In the genomic region with DNA sequence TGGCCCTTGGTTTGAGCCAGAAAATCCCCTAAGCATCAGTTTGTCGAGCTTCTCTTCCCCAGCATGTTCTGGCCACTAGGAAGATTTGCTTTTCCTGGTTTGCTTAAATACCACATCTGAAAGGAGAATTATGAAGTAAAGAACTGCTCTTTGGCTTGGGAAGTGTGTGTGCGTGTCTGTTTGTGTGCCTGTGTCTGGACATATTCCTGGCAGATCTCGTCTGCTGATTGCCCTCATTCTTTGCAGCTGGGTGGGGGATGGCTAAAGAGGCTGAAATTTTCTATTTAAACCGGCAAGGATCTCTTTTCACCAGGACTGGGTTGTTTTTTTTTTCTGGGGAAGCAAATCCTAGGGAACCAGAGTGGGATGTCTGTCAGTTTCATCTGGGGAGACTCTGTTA, we compare ENCODE assay signal across 1 cellular context.
TF ChIP-seq lines count a peak whose summit lies in the region.

No MANE protein-coding gene starts in this region.

TF ChIP-seq in GM23338, 12 proteins besides CTCF, POLR2A, EP300 and RAD21:
- TF ChIP-seq, protein P1, sequence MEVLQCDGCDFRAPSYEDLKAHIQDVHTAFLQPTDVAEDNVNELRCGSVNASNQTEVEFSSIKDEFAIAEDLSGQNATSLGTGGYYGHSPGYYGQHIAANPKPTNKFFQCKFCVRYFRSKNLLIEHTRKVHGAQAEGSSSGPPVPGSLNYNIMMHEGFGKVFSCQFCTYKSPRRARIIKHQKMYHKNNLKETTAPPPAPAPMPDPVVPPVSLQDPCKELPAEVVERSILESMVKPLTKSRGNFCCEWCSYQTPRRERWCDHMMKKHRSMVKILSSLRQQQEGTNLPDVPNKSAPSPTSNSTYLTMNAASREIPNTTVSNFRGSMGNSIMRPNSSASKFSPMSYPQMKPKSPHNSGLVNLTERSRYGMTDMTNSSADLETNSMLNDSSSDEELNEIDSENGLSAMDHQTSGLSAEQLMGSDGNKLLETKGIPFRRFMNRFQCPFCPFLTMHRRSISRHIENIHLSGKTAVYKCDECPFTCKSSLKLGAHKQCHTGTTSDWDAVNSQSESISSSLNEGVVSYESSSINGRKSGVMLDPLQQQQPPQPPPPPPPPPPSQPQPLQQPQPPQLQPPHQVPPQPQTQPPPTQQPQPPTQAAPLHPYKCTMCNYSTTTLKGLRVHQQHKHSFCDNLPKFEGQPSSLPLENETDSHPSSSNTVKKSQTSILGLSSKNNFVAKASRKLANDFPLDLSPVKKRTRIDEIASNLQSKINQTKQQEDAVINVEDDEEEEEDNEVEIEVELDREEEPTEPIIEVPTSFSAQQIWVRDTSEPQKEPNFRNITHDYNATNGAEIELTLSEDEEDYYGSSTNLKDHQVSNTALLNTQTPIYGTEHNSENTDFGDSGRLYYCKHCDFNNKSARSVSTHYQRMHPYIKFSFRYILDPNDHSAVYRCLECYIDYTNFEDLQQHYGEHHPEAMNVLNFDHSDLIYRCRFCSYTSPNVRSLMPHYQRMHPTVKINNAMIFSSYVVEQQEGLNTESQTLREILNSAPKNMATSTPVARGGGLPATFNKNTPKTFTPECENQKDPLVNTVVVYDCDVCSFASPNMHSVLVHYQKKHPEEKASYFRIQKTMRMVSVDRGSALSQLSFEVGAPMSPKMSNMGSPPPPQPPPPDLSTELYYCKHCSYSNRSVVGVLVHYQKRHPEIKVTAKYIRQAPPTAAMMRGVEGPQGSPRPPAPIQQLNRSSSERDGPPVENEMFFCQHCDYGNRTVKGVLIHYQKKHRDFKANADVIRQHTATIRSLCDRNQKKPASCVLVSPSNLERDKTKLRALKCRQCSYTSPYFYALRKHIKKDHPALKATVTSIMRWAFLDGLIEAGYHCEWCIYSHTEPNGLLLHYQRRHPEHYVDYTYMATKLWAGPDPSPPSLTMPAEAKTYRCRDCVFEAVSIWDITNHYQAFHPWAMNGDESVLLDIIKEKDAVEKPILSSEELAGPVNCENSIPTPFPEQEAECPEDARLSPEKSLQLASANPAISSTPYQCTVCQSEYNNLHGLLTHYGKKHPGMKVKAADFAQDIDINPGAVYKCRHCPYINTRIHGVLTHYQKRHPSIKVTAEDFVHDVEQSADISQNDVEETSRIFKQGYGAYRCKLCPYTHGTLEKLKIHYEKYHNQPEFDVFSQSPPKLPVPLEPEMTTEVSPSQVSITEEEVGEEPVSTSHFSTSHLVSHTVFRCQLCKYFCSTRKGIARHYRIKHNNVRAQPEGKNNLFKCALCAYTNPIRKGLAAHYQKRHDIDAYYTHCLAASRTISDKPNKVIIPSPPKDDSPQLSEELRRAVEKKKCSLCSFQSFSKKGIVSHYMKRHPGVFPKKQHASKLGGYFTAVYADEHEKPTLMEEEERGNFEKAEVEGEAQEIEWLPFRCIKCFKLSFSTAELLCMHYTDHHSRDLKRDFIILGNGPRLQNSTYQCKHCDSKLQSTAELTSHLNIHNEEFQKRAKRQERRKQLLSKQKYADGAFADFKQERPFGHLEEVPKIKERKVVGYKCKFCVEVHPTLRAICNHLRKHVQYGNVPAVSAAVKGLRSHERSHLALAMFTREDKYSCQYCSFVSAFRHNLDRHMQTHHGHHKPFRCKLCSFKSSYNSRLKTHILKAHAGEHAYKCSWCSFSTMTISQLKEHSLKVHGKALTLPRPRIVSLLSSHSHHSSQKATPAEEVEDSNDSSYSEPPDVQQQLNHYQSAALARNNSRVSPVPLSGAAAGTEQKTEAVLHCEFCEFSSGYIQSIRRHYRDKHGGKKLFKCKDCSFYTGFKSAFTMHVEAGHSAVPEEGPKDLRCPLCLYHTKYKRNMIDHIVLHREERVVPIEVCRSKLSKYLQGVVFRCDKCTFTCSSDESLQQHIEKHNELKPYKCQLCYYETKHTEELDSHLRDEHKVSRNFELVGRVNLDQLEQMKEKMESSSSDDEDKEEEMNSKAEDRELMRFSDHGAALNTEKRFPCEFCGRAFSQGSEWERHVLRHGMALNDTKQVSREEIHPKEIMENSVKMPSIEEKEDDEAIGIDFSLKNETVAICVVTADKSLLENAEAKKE (CRISPR knock-in tag; IDR thresholded peaks at IDR 0.05), result no peak
- TF ChIP-seq, protein P2, sequence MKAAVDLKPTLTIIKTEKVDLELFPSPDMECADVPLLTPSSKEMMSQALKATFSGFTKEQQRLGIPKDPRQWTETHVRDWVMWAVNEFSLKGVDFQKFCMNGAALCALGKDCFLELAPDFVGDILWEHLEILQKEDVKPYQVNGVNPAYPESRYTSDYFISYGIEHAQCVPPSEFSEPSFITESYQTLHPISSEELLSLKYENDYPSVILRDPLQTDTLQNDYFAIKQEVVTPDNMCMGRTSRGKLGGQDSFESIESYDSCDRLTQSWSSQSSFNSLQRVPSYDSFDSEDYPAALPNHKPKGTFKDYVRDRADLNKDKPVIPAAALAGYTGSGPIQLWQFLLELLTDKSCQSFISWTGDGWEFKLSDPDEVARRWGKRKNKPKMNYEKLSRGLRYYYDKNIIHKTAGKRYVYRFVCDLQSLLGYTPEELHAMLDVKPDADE (IDR thresholded peaks at IDR 0.05), result no peak
- TF ChIP-seq ZNF331 (CRISPR knock-in tag; IDR thresholded peaks at IDR 0.05; ENCODE audit: low read depth) (no peak), POLR2AphosphoS5 (IDR thresholded peaks at IDR 0.05; ENCODE audit: low read depth) (no peak), ZNF114 (CRISPR knock-in tag; IDR thresholded peaks at IDR 0.05) (no peak), CREB1 (CRISPR knock-in tag; IDR thresholded peaks at IDR 0.05; ENCODE audit: low read depth) (no peak), NANOG (IDR thresholded peaks at IDR 0.05; ENCODE audit: borderline replicate concordance) (no peak), EZH2phosphoT487 (IDR thresholded peaks at IDR 0.05; ENCODE audit: unreplicated experiment) (no peak), EZH2 (IDR thresholded peaks at IDR 0.05; ENCODE audit: low read depth, unreplicated experiment) (no peak), STAT1 (IDR thresholded peaks at IDR 0.05; ENCODE audit: unreplicated experiment) (no peak), JUNB (IDR thresholded peaks at IDR 0.05; ENCODE audit: unreplicated experiment) (no peak)
- TF ChIP-seq, protein P3, sequence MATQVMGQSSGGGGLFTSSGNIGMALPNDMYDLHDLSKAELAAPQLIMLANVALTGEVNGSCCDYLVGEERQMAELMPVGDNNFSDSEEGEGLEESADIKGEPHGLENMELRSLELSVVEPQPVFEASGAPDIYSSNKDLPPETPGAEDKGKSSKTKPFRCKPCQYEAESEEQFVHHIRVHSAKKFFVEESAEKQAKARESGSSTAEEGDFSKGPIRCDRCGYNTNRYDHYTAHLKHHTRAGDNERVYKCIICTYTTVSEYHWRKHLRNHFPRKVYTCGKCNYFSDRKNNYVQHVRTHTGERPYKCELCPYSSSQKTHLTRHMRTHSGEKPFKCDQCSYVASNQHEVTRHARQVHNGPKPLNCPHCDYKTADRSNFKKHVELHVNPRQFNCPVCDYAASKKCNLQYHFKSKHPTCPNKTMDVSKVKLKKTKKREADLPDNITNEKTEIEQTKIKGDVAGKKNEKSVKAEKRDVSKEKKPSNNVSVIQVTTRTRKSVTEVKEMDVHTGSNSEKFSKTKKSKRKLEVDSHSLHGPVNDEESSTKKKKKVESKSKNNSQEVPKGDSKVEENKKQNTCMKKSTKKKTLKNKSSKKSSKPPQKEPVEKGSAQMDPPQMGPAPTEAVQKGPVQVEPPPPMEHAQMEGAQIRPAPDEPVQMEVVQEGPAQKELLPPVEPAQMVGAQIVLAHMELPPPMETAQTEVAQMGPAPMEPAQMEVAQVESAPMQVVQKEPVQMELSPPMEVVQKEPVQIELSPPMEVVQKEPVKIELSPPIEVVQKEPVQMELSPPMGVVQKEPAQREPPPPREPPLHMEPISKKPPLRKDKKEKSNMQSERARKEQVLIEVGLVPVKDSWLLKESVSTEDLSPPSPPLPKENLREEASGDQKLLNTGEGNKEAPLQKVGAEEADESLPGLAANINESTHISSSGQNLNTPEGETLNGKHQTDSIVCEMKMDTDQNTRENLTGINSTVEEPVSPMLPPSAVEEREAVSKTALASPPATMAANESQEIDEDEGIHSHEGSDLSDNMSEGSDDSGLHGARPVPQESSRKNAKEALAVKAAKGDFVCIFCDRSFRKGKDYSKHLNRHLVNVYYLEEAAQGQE (IDR thresholded peaks at IDR 0.05; ENCODE audit: unreplicated experiment), result no peak
